ENCODE assay signal across 9 cellular contexts in genomic region chr6:87789198-87789899, GRCh38.
A peak's percentile ranks its signal among the peaks of the same experiment; 100 is the strongest.
DNase-seq lines count a peak whose midpoint lies in the region; ATAC-seq, FAIRE-seq and TF ChIP-seq lines count a peak whose summit lies in the region.
"Had no signal": no experiment of that assay in that cellular context is flagged by ENCODE, and none has a peak within 500 bp of the region (broad histone marks: within the 10 kb centered on the region; RNA-seq: fewer than 3 reads in every experiment).

No MANE protein-coding gene starts in this region.

- TF ChIP-seq EP300 in HepG2 (IDR thresholded peaks at IDR 0.05; ENCODE audit: low read depth in 2 of 2, low read length in 2 of 2) (peak in 1 of 2 experiments; percentile 89; a peak in 2 of 4 replicates), HepG2 (CRISPR knock-in tag; IDR thresholded peaks at IDR 0.05; ENCODE audit: borderline replicate concordance) (no peak)

- no peaks in the 10 kb centered on the region for H3K36me3 Mint-ChIP-seq in activated CD4-positive, alpha-beta memory T cell treated with anti-CD3 and anti-CD28 coated beads, Interleukin-2, amount 10 ng/mL, durations not matched to agents 7 days and 5 days (ENCODE audit: low read depth)

- in situ Hi-C loops in astrocyte of the spinal cord (cut with HindIII; ENCODE audit: low sequenced_read_pairs): no loop called here
- in situ Hi-C loops in HepG2 (cut with HindIII; ENCODE audit: extremely low pct_ligation_motif_present, low pct_unique_long_range_greater_than_20kb): no loop called here

- DNase-seq in AG09309 (ENCODE audit: low read depth): peak; percentile 33
- peak; percentile 67 for DNase-seq in M059J (ENCODE audit: low read depth)
- peak; percentile 12 for DNase-seq in astrocyte of the spinal cord (ENCODE audit: low read depth, low spot score)
- peak; percentile 93 for DNase-seq in HepG2 (ENCODE audit: low spot score)
- DNase-seq in stimulated activated CD4-positive, alpha-beta T cell treated with anti-CD3 and anti-CD28 coated beads, Interleukin-4, amount 100 ng/mL, for 1 hour: no peak
- DNase-seq in NCI-H2107 (lab: John Stamatoyannopoulos, UW): no peak
- no peak for DNase-seq in activated CD4-positive, alpha-beta memory T cell treated with anti-CD3 and anti-CD28 coated beads, Interleukin-2, amount 10 ng/mL, durations not matched to agents 7 days and 5 days

- no peaks in the 10 kb centered on the region for H3K36me3 ChIP-seq in HepG2 (replicated peaks in 1 of 2; ENCODE audit: control insufficient read depth in 1 of 2, insufficient read depth in 2 of 2, low read length in 2 of 2)
- H3K36me3 ChIP-seq: tibial artery had no signal

- POLR2A ChIA-PET in HepG2 (lab: Yijun Ruan, JAX): interaction anchor here (0.9 to 2.8 kb wide), 7 partner anchors 9 to 200 kb away, joined by 3 to 25 read pairs (median 7); partner anchors contain the start of gene AKIRIN2
- POLR2A ChIA-PET in activated CD4-positive, alpha-beta memory T cell treated with anti-CD3 and anti-CD28 coated beads, Interleukin-2, amount 10 ng/mL, durations not matched to agents 7 days and 5 days (lab: Charles Lee): no interaction called here

- intact Hi-C loops in HepG2 (cut with micrococcal nuclease; ENCODE audit: unreplicated experiment): no loop called here

- peak overlapping the region; percentile 48; the same call in 1 of the 2 replicates for H3K9ac ChIP-seq in HepG2 (ENCODE audit: insufficient read depth, low read depth, low read length)

- H2AFZ ChIP-seq in HepG2 (ENCODE audit: low read length): no peak overlapping the region

- H3K27ac Mint-ChIP-seq in activated CD4-positive, alpha-beta memory T cell treated with anti-CD3 and anti-CD28 coated beads, Interleukin-2, amount 10 ng/mL, durations not matched to agents 7 days and 5 days: no peak overlapping the region

- H3K9me3 ChIP-seq in HepG2 (ENCODE audit: low read length): no peaks in the 10 kb centered on the region
- H3K9me3 ChIP-seq: tibial artery had no signal

- no peak overlapping the region for H3K4me3 Mint-ChIP-seq in activated CD4-positive, alpha-beta memory T cell treated with anti-CD3 and anti-CD28 coated beads, Interleukin-2, amount 10 ng/mL, durations not matched to agents 7 days and 5 days

- TF ChIP-seq CTCF in AG09309 (IDR thresholded peaks at IDR 0.05; ENCODE audit: control insufficient read depth, insufficient read depth, low read depth, low read length, missing control alignments): no peak
- TF ChIP-seq CTCF in astrocyte of the spinal cord (IDR thresholded peaks at IDR 0.05; ENCODE audit: low read depth, low read length): no peak
- no peak for TF ChIP-seq CTCF in HepG2 (CRISPR knock-in tag; IDR thresholded peaks at IDR 0.05)

- no TSS peak for BruUV-seq in HepG2 (replicated peaks; lab: Mats Ljungman, UMichigan)

- H3K9me3 Mint-ChIP-seq in activated CD4-positive, alpha-beta memory T cell treated with anti-CD3 and anti-CD28 coated beads, Interleukin-2, amount 10 ng/mL, durations not matched to agents 7 days and 5 days: no peaks in the 10 kb centered on the region

- WGBS in HepG2 (ENCODE audit: low lambda C conversion rate): 0% methylated on average over 2 of the region's 2 CpGs

- H3K4me1 ChIP-seq in HepG2 (ENCODE audit: insufficient read depth, low read length): peaks cover 83% of the 10 kb centered on the region
- H3K4me1 ChIP-seq: tibial artery had no signal

- no peaks in the 10 kb centered on the region for H3K27me3 ChIP-seq in HepG2 (ENCODE audit: control insufficient read depth in 1 of 2, insufficient read depth in 2 of 2, low read length in 2 of 2)
- H3K27me3 ChIP-seq: tibial artery had no signal

- TF ChIP-seq POLR2A in HepG2 (IDR thresholded peaks at IDR 0.05; ENCODE audit: insufficient read depth in 1 of 2, low read depth in 2 of 2, low read length in 2 of 2): no peak

- no peaks in the 10 kb centered on the region for H3K79me2 ChIP-seq in HepG2 (ENCODE audit: insufficient read depth, low read length)

- CTCF ChIA-PET in HepG2 (lab: Yijun Ruan, JAX; ENCODE audit: low intra/inter-chr PET ratio, low total read pairs): no interaction called here
- CTCF ChIA-PET in activated CD4-positive, alpha-beta memory T cell treated with anti-CD3 and anti-CD28 coated beads, Interleukin-2, amount 10 ng/mL, durations not matched to agents 7 days and 5 days (lab: Charles Lee): no interaction called here

- no peak for TF ChIP-seq RAD21 in HepG2 (CRISPR knock-in tag; IDR thresholded peaks at IDR 0.05)

- peaks cover 11% of the 10 kb centered on the region for H3K27me3 Mint-ChIP-seq in activated CD4-positive, alpha-beta memory T cell treated with anti-CD3 and anti-CD28 coated beads, Interleukin-2, amount 10 ng/mL, durations not matched to agents 7 days and 5 days

- no peak overlapping the region for H3K4me3 ChIP-seq in AG09309 (ENCODE audit: control insufficient read depth, low read depth, low read length)
- no peak overlapping the region for H3K4me3 ChIP-seq in astrocyte of the spinal cord (ENCODE audit: low read depth, low read length)
- H3K4me3 ChIP-seq in HepG2 (replicated peaks in 1 of 3; ENCODE audit: insufficient read depth in 1 of 3, low read depth in 2 of 3, low read length in 3 of 3): peak overlapping the region in 1 of 3 experiments; percentile 42; a peak in 3 of 6 replicates
- H3K4me3 ChIP-seq: tibial artery had no signal

- no peaks in the 10 kb centered on the region for H3K4me1 Mint-ChIP-seq in activated CD4-positive, alpha-beta memory T cell treated with anti-CD3 and anti-CD28 coated beads, Interleukin-2, amount 10 ng/mL, durations not matched to agents 7 days and 5 days

- H4K20me1 ChIP-seq in HepG2 (ENCODE audit: insufficient read depth, low read length): no peaks in the 10 kb centered on the region

- H3K27ac ChIP-seq in HepG2 (ENCODE audit: extremely low read length, insufficient read depth, low read length): peak overlapping the region; percentile 68
- H3K27ac ChIP-seq: tibial artery had no signal

- ATAC-seq in HepG2 (peak; percentile 91), GM21825 (IDR thresholded peaks at IDR 0.05; ENCODE audit: unreplicated experiment) (no peak)

- peak; percentile 56 for FAIRE-seq in HepG2 (lab: Jason Lieb, UNC)

- peak overlapping the region; percentile 74 for H3K4me2 ChIP-seq in HepG2 (ENCODE audit: low read depth, low read length)

TF ChIP-seq in HepG2, 621 proteins besides CTCF, POLR2A, EP300 and RAD21 (continues in another document):
- TF ChIP-seq PITX1 (CRISPR knock-in tag; IDR thresholded peaks at IDR 0.05) (no peak), TBL1XR1 (IDR thresholded peaks at IDR 0.05; ENCODE audit: borderline replicate concordance, low read length, partially characterized antibody) (no peak), ZSCAN31 (CRISPR knock-in tag; IDR thresholded peaks at IDR 0.05; ENCODE audit: low read depth) (no peak), ZNF619 (CRISPR knock-in tag; IDR thresholded peaks at IDR 0.05) (no peak), ZNF556 (CRISPR knock-in tag; IDR thresholded peaks at IDR 0.05; ENCODE audit: borderline replicate concordance) (no peak), ZNF430 (CRISPR knock-in tag; IDR thresholded peaks at IDR 0.05) (no peak), GLI4 (CRISPR knock-in tag; IDR thresholded peaks at IDR 0.05; ENCODE audit: borderline replicate concordance) (no peak), ZNF563 (CRISPR knock-in tag; IDR thresholded peaks at IDR 0.05) (no peak), ZNF678 (CRISPR knock-in tag; IDR thresholded peaks at IDR 0.05) (no peak), MXD4 (CRISPR knock-in tag; IDR thresholded peaks at IDR 0.05) (no peak)
- TF ChIP-seq, protein P1, sequence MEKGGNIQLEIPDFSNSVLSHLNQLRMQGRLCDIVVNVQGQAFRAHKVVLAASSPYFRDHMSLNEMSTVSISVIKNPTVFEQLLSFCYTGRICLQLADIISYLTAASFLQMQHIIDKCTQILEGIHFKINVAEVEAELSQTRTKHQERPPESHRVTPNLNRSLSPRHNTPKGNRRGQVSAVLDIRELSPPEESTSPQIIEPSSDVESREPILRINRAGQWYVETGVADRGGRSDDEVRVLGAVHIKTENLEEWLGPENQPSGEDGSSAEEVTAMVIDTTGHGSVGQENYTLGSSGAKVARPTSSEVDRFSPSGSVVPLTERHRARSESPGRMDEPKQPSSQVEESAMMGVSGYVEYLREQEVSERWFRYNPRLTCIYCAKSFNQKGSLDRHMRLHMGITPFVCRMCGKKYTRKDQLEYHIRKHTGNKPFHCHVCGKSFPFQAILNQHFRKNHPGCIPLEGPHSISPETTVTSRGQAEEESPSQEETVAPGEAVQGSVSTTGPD (CRISPR knock-in tag; IDR thresholded peaks at IDR 0.05): no peak
- TF ChIP-seq, protein P2, sequence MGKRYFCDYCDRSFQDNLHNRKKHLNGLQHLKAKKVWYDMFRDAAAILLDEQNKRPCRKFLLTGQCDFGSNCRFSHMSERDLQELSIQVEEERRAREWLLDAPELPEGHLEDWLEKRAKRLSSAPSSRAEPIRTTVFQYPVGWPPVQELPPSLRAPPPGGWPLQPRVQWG (CRISPR knock-in tag; IDR thresholded peaks at IDR 0.05; ENCODE audit: borderline replicate concordance, low read depth): no peak
- TF ChIP-seq, protein P3, sequence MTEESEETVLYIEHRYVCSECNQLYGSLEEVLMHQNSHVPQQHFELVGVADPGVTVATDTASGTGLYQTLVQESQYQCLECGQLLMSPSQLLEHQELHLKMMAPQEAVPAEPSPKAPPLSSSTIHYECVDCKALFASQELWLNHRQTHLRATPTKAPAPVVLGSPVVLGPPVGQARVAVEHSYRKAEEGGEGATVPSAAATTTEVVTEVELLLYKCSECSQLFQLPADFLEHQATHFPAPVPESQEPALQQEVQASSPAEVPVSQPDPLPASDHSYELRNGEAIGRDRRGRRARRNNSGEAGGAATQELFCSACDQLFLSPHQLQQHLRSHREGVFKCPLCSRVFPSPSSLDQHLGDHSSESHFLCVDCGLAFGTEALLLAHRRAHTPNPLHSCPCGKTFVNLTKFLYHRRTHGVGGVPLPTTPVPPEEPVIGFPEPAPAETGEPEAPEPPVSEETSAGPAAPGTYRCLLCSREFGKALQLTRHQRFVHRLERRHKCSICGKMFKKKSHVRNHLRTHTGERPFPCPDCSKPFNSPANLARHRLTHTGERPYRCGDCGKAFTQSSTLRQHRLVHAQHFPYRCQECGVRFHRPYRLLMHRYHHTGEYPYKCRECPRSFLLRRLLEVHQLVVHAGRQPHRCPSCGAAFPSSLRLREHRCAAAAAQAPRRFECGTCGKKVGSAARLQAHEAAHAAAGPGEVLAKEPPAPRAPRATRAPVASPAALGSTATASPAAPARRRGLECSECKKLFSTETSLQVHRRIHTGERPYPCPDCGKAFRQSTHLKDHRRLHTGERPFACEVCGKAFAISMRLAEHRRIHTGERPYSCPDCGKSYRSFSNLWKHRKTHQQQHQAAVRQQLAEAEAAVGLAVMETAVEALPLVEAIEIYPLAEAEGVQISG (CRISPR knock-in tag; IDR thresholded peaks at IDR 0.05): no peak

Comparison
In these comparisons a context has a peak if more than half of its experiments do, and no peak if none do; other contexts are left out.
1. DNase-seq: peak in AG09309 (single experiment), M059J (single experiment), astrocyte of the spinal cord (single experiment) and HepG2 (single experiment); none in stimulated activated CD4-positive, alpha-beta T cell treated with anti-CD3 and anti-CD28 coated beads, Interleukin-4, amount 100 ng/mL, for 1 hour (single experiment), NCI-H2107 (single experiment) and activated CD4-positive, alpha-beta memory T cell treated with anti-CD3 and anti-CD28 coated beads, Interleukin-2, amount 10 ng/mL, durations not matched to agents 7 days and 5 days (single experiment).